In the genomic region with DNA sequence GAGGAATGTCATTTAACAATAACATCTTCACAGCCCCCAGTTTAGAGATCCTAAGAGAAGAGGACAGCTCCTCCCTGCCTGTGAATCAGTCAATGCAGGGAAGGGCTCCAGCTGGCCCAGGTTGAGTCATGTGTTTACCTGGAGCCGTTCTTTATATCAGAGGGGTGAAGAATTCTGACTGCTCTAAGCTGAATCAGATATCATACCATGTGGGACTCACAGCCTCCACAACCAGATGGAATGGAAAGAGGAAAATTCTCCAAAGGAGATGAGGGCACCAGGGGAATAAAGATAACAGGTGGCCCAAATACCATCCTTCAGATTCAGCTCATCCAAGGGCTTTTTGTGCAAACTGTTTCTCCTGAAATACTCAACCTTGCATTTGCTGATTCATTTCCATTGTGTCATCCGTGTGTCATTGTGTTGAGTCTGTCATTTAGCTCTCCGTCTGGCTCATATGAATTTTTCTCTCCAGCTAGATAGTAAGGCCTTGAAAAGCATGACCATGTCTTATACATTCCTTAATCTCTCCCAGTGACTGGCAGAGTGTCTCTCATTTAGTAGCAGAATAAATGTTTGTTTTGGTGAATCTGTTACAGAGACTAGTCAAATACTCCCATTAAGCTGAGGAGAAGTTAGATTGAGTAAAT, we compare ENCODE assay signal across 20 cellular contexts.
DNase-seq lines count a peak whose midpoint lies in the region; ATAC-seq, FAIRE-seq and TF ChIP-seq lines count a peak whose summit lies in the region.
"Had no signal": no experiment of that assay in that cellular context is flagged by ENCODE, and none has a peak within 500 bp of the region (broad histone marks: within the 10 kb centered on the region; RNA-seq: fewer than 3 reads in every experiment).

No MANE protein-coding gene starts in this region.

- POLR2A ChIA-PET in PC-3 (lab: Charles Lee; ENCODE audit: unreplicated experiment) = interaction anchor here (0.5 kb wide), 2 partner anchors 10 to 63 kb away, joined by 3 to 4 read pairs; no protein-coding TSS in a partner anchor

- H3K4me2 ChIP-seq in PC-3 (ENCODE audit: low read length) = peak overlapping the region; percentile 69

- peak; percentile 43 for FAIRE-seq in bronchial epithelial cell (lab: Jason Lieb, UNC)

- H3K36me3 ChIP-seq in PC-3 (ENCODE audit: low read depth, low read length) (no peaks in the 10 kb centered on the region), bronchial epithelial cell (ENCODE audit: control insufficient read depth, insufficient read depth, low read length) (no peaks in the 10 kb centered on the region), SJCRH30 (no peaks in the 10 kb centered on the region)
- H3K36me3 ChIP-seq: esophagus muscularis mucosa, left lung had no signal

- intact Hi-C loops in PC-3 (cut with micrococcal nuclease) = loop anchor here (1.0 kb wide), 1 partner anchor 8 kb away; no protein-coding TSS in a partner anchor

- H3K27ac ChIP-seq in PC-3 (ENCODE audit: low read length) (peak overlapping the region; percentile 94), SJCRH30 (no peak overlapping the region)
- H3K27ac ChIP-seq: esophagus muscularis mucosa, left lung, psoas muscle had no signal

- TF ChIP-seq CTCF in PC-3 (conservative IDR thresholded peaks at IDR 0.05; ENCODE audit: low read depth, low read length) = no peak
- TF ChIP-seq CTCF in bronchial epithelial cell (IDR thresholded peaks at IDR 0.05; ENCODE audit: insufficient read depth, low read length, severe bottlenecking) = no peak

- H3K4me3 ChIP-seq in PC-3 (ENCODE audit: low read length) = peak overlapping the region; percentile 36; the same call in 1 of the 2 replicates
- no peak overlapping the region for H3K4me3 ChIP-seq in bronchial epithelial cell (ENCODE audit: low read depth, low read length)
- no peak overlapping the region for H3K4me3 ChIP-seq in SJCRH30
- H3K4me3 ChIP-seq: esophagus muscularis mucosa, left lung, psoas muscle had no signal

- H3K79me2 ChIP-seq in PC-3 (ENCODE audit: low read length) = no peaks in the 10 kb centered on the region

- no peak overlapping the region for H2AFZ ChIP-seq in PC-3 (ENCODE audit: low read length)

- CTCF ChIA-PET in PC-3 (lab: Charles Lee) = interaction anchor here (0.6 kb wide), 1 partner anchor 621 kb away, joined by 6 read pairs; no protein-coding TSS in a partner anchor

- BruUV-seq in PC-3 (replicated peaks; lab: Mats Ljungman, UMichigan) = no TSS peak

- H3K4me1 ChIP-seq in PC-3 (ENCODE audit: insufficient read depth, low read length) = peaks cover 41% of the 10 kb centered on the region
- peaks cover 10% of the 10 kb centered on the region for H3K4me1 ChIP-seq in SJCRH30
- H3K4me1 ChIP-seq: esophagus muscularis mucosa, left lung, psoas muscle had no signal

- H3F3A ChIP-seq in PC-3 (ENCODE audit: low read length, unreplicated experiment) = no peaks in the 10 kb centered on the region

- no peaks in the 10 kb centered on the region for H4K20me1 ChIP-seq in PC-3 (ENCODE audit: low read length)

- peak overlapping the region; percentile 35 for H3K9ac ChIP-seq in PC-3 (ENCODE audit: low read length)

- no peaks in the 10 kb centered on the region for H3K9me2 ChIP-seq in PC-3 (replicated peaks; ENCODE audit: low read length)

- peak; percentile 89 for ATAC-seq in PC-3
- ATAC-seq: left lung, psoas muscle had no signal

- H3K27me3 ChIP-seq in PC-3 (ENCODE audit: low read length) (no peaks in the 10 kb centered on the region), bronchial epithelial cell (ENCODE audit: control insufficient read depth, insufficient read depth, low read length) (no peaks in the 10 kb centered on the region), SJCRH30 (no peaks in the 10 kb centered on the region)
- H3K27me3 ChIP-seq: esophagus muscularis mucosa, left lung had no signal

- DNase-seq in SIG-M5 treated with dmso at 0.1 percent for 504 hours (lab: John Stamatoyannopoulos, UW; ENCODE audit: unreplicated experiment) = peak; percentile 3
- DNase-seq in SIG-M5 (lab: John Stamatoyannopoulos, UW) = no peak
- DNase-seq in PC-3 = peak; percentile 85
- peak; percentile 92 for DNase-seq in bronchial epithelial cell (ENCODE audit: low read depth)
- no peak for DNase-seq in NCI-H1436 treated with DMSO at 0.1 percent for 48 hours (lab: John Stamatoyannopoulos, UW)
- DNase-seq in GOT3 (lab: John Stamatoyannopoulos, UW) = no peak
- no peak for DNase-seq in SJCRH30
- no peak for DNase-seq in T-helper 1 cell
- DNase-seq: activated CD4-positive, alpha-beta T cell treated with anti-CD3 and anti-CD28 coated beads, Interleukin-2, amount 10 ng/mL, durations not matched to agents 7 days and 5 days; activated gamma-delta T cell; amniotic stem cell; C1 segment of cervical spinal cord; central memory CD4-positive, alpha-beta T cell; KG1; left lung; NCI-H1048; NCI-H774; psoas muscle; stimulated activated CD4-positive, alpha-beta T cell treated with anti-CD3 and anti-CD28 coated beads, Interleukin-4, amount 100 ng/mL, for 24 hours had no signal

- H3K9me3 ChIP-seq in PC-3 (ENCODE audit: low read length) (no peaks in the 10 kb centered on the region), SJCRH30 (replicated peaks) (no peaks in the 10 kb centered on the region)
- H3K9me3 ChIP-seq: esophagus muscularis mucosa, psoas muscle had no signal

Comparison
In these comparisons a context has a peak if more than half of its experiments do, and no peak if none do; other contexts are left out.
1. DNase-seq: peak in SIG-M5 treated with dmso at 0.1 percent for 504 hours (single experiment), PC-3 (single experiment) and bronchial epithelial cell (single experiment); none in SIG-M5 (single experiment), NCI-H1436 treated with DMSO at 0.1 percent for 48 hours (single experiment), GOT3 (single experiment), SJCRH30 (0 of 2) and T-helper 1 cell (0 of 5).